8 cellular contexts compared by ENCODE assay signal in genomic region chr4:119041951-119042560, GRCh38.
DNase-seq lines count a peak whose midpoint lies in the region; ATAC-seq and TF ChIP-seq lines count a peak whose summit lies in the region.

No MANE protein-coding gene starts in this region.

- no peaks in the 10 kb centered on the region for H3K9me3 ChIP-seq in HAP-1
- H3K9me3 ChIP-seq in gastrocnemius medialis: no peaks in the 10 kb centered on the region

- H3K36me3 ChIP-seq in HAP-1 (replicated peaks): no peaks in the 10 kb centered on the region
- H3K36me3 ChIP-seq in gastrocnemius medialis: no peaks in the 10 kb centered on the region

- H3K36me3 Mint-ChIP-seq in activated naive CD8-positive, alpha-beta T cell treated with anti-CD3 and anti-CD28 coated beads for 36 hours: no peaks in the 10 kb centered on the region

- ATAC-seq in left ventricle myocardium superior: peak; percentile 59
- ATAC-seq in gastrocnemius medialis: peak; percentile 53 to 55

- in situ Hi-C loops in HAP-1 (cut with MboI; ENCODE audit: low sequenced_read_pairs) (no loop called here), gastrocnemius medialis (cut with MboI; ENCODE audit: low sequenced_read_pairs in 4 of 4) (loop anchor here (5.0 to 25.0 kb wide), 6 partner anchors 93 to 260 kb away; partner anchors contain the start of genes USP53 (in 4 of the 4) and MYOZ2 (in 1 of the 4))

- peak; percentile 72 to 80 (median 77) for TF ChIP-seq CTCF in gastrocnemius medialis (IDR thresholded peaks at IDR 0.05 in 4 of 5, conservative IDR thresholded peaks at IDR 0.05 in 1 of 5)

- peaks cover 10% of the 10 kb centered on the region for H3K4me1 Mint-ChIP-seq in activated naive CD8-positive, alpha-beta T cell treated with anti-CD3 and anti-CD28 coated beads for 36 hours

- H3K4me3 ChIP-seq in HAP-1 (no peak overlapping the region), gastrocnemius medialis (peak overlapping the region in 2 of 4 donors; percentile 14 to 20)

- DNase-seq in NCI-H2081 (lab: John Stamatoyannopoulos, UW): peak; percentile 55 to 74
- no peak for DNase-seq in NCI-H2081 treated with DMSO at 0.1 percent for 48 hours (lab: John Stamatoyannopoulos, UW)
- DNase-seq in HAP-1 (ENCODE audit: low spot score in 2 of 2): peak; percentile 79 to 87
- DNase-seq in LoVo (ENCODE audit: low spot score): peak; percentile 79
- DNase-seq in SHP77 (lab: John Stamatoyannopoulos, UW): peak; percentile 20 to 38
- peak; percentile 40 for DNase-seq in activated naive CD8-positive, alpha-beta T cell treated with anti-CD3 and anti-CD28 coated beads for 36 hours
- no peak for DNase-seq in left ventricle myocardium superior
- peak; percentile 63 to 82 for DNase-seq in gastrocnemius medialis

- no peak overlapping the region for H3K4me3 Mint-ChIP-seq in activated naive CD8-positive, alpha-beta T cell treated with anti-CD3 and anti-CD28 coated beads for 36 hours

- no peaks in the 10 kb centered on the region for H3K9me3 Mint-ChIP-seq in activated naive CD8-positive, alpha-beta T cell treated with anti-CD3 and anti-CD28 coated beads for 36 hours

- intact Hi-C loops in left ventricle myocardium superior (cut with micrococcal nuclease) (loop anchor here (10.0 kb wide), 2 partner anchors 103 to 243 kb away; no protein-coding TSS in a partner anchor), gastrocnemius medialis (cut with DNase I; ENCODE audit: low total_unique reads) (loop anchor here (1.0 to 10.0 kb wide), 6 partner anchors 61 to 583 kb away; partner anchors contain the start of genes PDE5A and USP53)

- peak overlapping the region; percentile 94 to 98 (median 96) for H3K27ac ChIP-seq in gastrocnemius medialis

- no peaks in the 10 kb centered on the region for H3K27me3 Mint-ChIP-seq in activated naive CD8-positive, alpha-beta T cell treated with anti-CD3 and anti-CD28 coated beads for 36 hours

- peak in 1 of 2 donors; percentile 42 for TF ChIP-seq POLR2A in gastrocnemius medialis (IDR thresholded peaks at IDR 0.05)

- H3K27me3 ChIP-seq in HAP-1 (ENCODE audit: low read depth) (no peaks in the 10 kb centered on the region), gastrocnemius medialis (no peaks in the 10 kb centered on the region)

- no peak overlapping the region for H3K27ac Mint-ChIP-seq in activated naive CD8-positive, alpha-beta T cell treated with anti-CD3 and anti-CD28 coated beads for 36 hours

- peaks cover 30% of the 10 kb centered on the region for H3K4me1 ChIP-seq in HAP-1
- H3K4me1 ChIP-seq in gastrocnemius medialis: peaks cover 64 to 77% of the 10 kb centered on the region in 2 donors

Comparison
In these comparisons a context has a peak if more than half of its experiments do, and no peak if none do; other contexts are left out.
1. DNase-seq: peak in NCI-H2081 (2 of 2), HAP-1 (2 of 2), LoVo (single experiment), SHP77 (2 of 2), activated naive CD8-positive, alpha-beta T cell treated with anti-CD3 and anti-CD28 coated beads for 36 hours (single experiment) and gastrocnemius medialis (2 of 2); none in NCI-H2081 treated with DMSO at 0.1 percent for 48 hours (single experiment) and left ventricle myocardium superior (single experiment).